14 cellular contexts compared by ENCODE assay signal in the genomic region with DNA sequence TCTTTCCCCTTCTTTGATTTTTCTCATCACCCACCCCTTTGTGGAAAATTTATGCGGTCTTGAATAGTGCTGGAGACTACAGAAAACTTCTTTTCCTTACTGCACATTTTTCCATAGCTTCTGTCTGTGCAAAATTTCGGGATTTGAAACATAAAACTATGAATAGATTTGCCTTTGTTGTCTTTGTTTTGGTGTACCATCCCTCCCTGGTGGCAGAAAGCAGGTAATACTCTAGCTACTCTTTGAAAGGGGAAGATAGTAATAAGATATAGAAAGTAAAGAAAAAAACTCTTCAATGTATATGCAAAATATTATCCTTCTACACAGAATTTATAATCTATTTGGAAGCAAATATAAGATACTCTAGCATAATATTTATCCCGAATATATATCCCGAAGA.
A peak's percentile ranks its signal among the peaks of the same experiment; 100 is the strongest.
DNase-seq lines count a peak whose midpoint lies in the region; ATAC-seq and TF ChIP-seq lines count a peak whose summit lies in the region.
"Had no signal": no experiment of that assay in that cellular context is flagged by ENCODE, and none has a peak within 500 bp of the region (broad histone marks: within the 10 kb centered on the region; RNA-seq: fewer than 3 reads in every experiment).

No MANE protein-coding gene starts in this region.

- intact Hi-C loops in testis (cut with DNase I; ENCODE audit: low total_unique reads): no loop called here

- WGBS in testis, 2 donors: 81 to 87% methylated on average over 4 of the region's 4 CpGs

- H3K27ac ChIP-seq in RWPE2 (ENCODE audit: poor library complexity, severe bottlenecking): no peak overlapping the region
- no peak overlapping the region for H3K27ac ChIP-seq in foreskin keratinocyte
- H3K27ac ChIP-seq in testis: no peak overlapping the region

- ATAC-seq in RWPE2 (ENCODE audit: low read depth) (no peak), foreskin keratinocyte (no peak)
- ATAC-seq: activated T-cell treated with anti-CD3 and anti-CD28 coated beads, Interleukin-2, amount 50 U/mL, for 4 hours had no signal

- no peaks in the 10 kb centered on the region for H3K36me3 ChIP-seq in RWPE2 (ENCODE audit: low read depth)
- H3K36me3 ChIP-seq in testis (ENCODE audit: low read depth, missing control alignments): no peaks in the 10 kb centered on the region

- TF ChIP-seq CTCF in AG09319 (IDR thresholded peaks at IDR 0.05; ENCODE audit: low read depth, low read length) (peak; percentile 35), GM13977 (IDR thresholded peaks at IDR 0.05; ENCODE audit: extremely low read depth, insufficient read depth, missing control alignments) (peak; percentile 46), RWPE2 (IDR thresholded peaks at IDR 0.05; ENCODE audit: poor library complexity, severe bottlenecking) (peak; percentile 29), foreskin keratinocyte (conservative IDR thresholded peaks at IDR 0.05) (peak; percentile 29), testis (IDR thresholded peaks at IDR 0.05) (no peak)

- H3K27me3 ChIP-seq in RWPE2 (ENCODE audit: insufficient read depth, poor library complexity, severe bottlenecking): no peaks in the 10 kb centered on the region
- H3K27me3 ChIP-seq in foreskin keratinocyte: no peaks in the 10 kb centered on the region
- no peaks in the 10 kb centered on the region for H3K27me3 ChIP-seq in testis

- in situ Hi-C loops in GM13977 (cut with MboI; ENCODE audit: low pct_unique_long_range_greater_than_20kb, low sequenced_read_pairs, unreplicated experiment): no loop called here

- no peak for TF ChIP-seq POLR2A in testis (IDR thresholded peaks at IDR 0.05)

- H3K9me3 ChIP-seq in RWPE2 (ENCODE audit: severe bottlenecking): no peaks in the 10 kb centered on the region
- H3K9me3 ChIP-seq in testis: no peaks in the 10 kb centered on the region

- DNase-seq in AG09319 (ENCODE audit: extremely low read depth, low read depth) (no peak), GM13977 (ENCODE audit: low spot score) (no peak), RWPE2 (ENCODE audit: low spot score) (no peak), foreskin keratinocyte (peak in 1 of 2 donors; percentile 6), AML-193 (lab: John Stamatoyannopoulos, UW) (no peak), testis (no peak)
- DNase-seq in activated CD4-positive, alpha-beta T cell treated with anti-CD3 and anti-CD28 coated beads, Interleukin-2, amount 50 U/mL, for 4 hours: no peak
- DNase-seq in central memory CD4-positive, alpha-beta T cell: no peak
- DNase-seq: activated T-cell treated with anti-CD3 and anti-CD28 coated beads, Interleukin-2, amount 50 U/mL, for 4 hours; amygdala; Karpas-422; NCI-H2171 treated with DMSO at 0.1 percent for 48 hours; stimulated activated CD4-positive, alpha-beta T cell treated with anti-CD3 and anti-CD28 coated beads, Interleukin-4, amount 100 ng/mL, for 4 hours; stimulated activated naive CD4-positive, alpha-beta T cell treated with Interleukin-2 at 50 U/mL for 16 hours had no signal

- H3K4me1 ChIP-seq in RWPE2 (ENCODE audit: insufficient read depth, poor library complexity, severe bottlenecking) (no peaks in the 10 kb centered on the region), foreskin keratinocyte (no peaks in the 10 kb centered on the region), testis (no peaks in the 10 kb centered on the region)

- no peak overlapping the region for H3K4me3 ChIP-seq in RWPE2 (ENCODE audit: severe bottlenecking)
- H3K4me3 ChIP-seq in testis: no peak overlapping the region

Comparison
In these comparisons a context has a peak if more than half of its experiments do, and no peak if none do; other contexts are left out.
1. CTCF ChIP-seq: peak in AG09319 (single experiment), GM13977 (single experiment), RWPE2 (single experiment) and foreskin keratinocyte (single experiment); none in testis (0 of 3).